Comparison of ENCODE assay signal across 11 cellular contexts in the genomic region with DNA sequence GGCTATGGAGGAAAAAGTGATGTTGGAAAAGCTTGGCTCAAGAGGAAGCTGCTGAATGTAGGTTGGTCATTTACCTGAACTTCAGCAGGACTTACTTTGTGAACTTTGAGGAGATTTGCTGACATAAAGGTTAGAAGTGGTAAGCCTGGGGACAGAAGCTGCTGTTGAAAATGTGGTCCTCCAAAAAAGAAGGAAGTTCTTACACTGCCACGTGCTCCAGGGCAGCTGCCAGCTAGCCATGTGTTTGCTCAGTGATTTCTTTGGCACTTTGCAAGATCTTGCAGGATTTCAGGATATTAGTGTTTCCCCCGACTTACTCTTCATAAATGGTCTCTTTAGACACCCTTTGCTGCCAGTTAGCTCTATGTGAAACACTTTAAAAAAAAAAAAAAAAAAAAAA. TPM values are rescaled to one million over a fixed set of nuclear protein-coding genes. Genes with fewer than 3 reads are reported as not detected.
A peak's percentile ranks its signal among the peaks of the same experiment; 100 is the strongest.
DNase-seq lines count a peak whose midpoint lies in the region; ATAC-seq and TF ChIP-seq lines count a peak whose summit lies in the region.
"Had no signal": no experiment of that assay in that cellular context is flagged by ENCODE, and none has a peak within 500 bp of the region (broad histone marks: within the 10 kb centered on the region; RNA-seq: fewer than 3 reads in every experiment).

No MANE protein-coding gene starts in this region.

- DNase-seq in Ammon's horn (ENCODE audit: low spot score) (peak; percentile 64), KBM-7 (peak; percentile 54), activated B cell treated with CpG ODN at 0.5 μM for 24 hours (no peak), medulla oblongata (ENCODE audit: extremely low spot score) (peak; percentile 69), NCI-H187 treated with DMSO at 0.1 percent for 48 hours (lab: John Stamatoyannopoulos, UW) (no peak), iPS-NIHi11 (ENCODE audit: low spot score) (no peak)
- DNase-seq: activated effector memory CD4-positive, alpha-beta T cell treated with anti-CD3 and anti-CD28 coated beads, Interleukin-2, amount 50 U/mL, for 16 hours; NCI-H1092 treated with DMSO at 0.1 percent for 48 hours had no signal

- TF ChIP-seq CTCF in activated B cell treated with CpG ODN at 0.5 μM for 24 hours (IDR thresholded peaks at IDR 0.05) = no peak

- H3K4me3 Mint-ChIP-seq in activated B cell treated with CpG ODN at 0.5 μM for 24 hours = no peak overlapping the region
- H3K4me3 Mint-ChIP-seq: mesothelial cell of epicardium had no signal

- H3K9me3 Mint-ChIP-seq in activated B cell treated with CpG ODN at 0.5 μM for 24 hours = no peaks in the 10 kb centered on the region
- H3K9me3 Mint-ChIP-seq: mesothelial cell of epicardium had no signal

- H3K27me3 Mint-ChIP-seq in activated B cell treated with CpG ODN at 0.5 μM for 24 hours = no peaks in the 10 kb centered on the region

- peak overlapping the region; percentile 25 for H3K27ac Mint-ChIP-seq in activated B cell treated with CpG ODN at 0.5 μM for 24 hours
- H3K27ac Mint-ChIP-seq: mesothelial cell of epicardium had no signal

- POLR2A ChIA-PET in activated B cell treated with CpG ODN at 0.5 μM for 24 hours (lab: Charles Lee) = interaction anchor here (5.1 kb wide), 1 partner anchor 15 kb away, joined by 55 read pairs; the partner anchor contains the start of gene DYRK2

- intact Hi-C loops in activated B cell treated with CpG ODN at 0.5 μM for 24 hours (cut with micrococcal nuclease) = loop anchor here (5.0 kb wide), 3 partner anchors 41 to 366 kb away; partner anchors contain the start of gene CAND1

- CTCF ChIA-PET in activated B cell treated with CpG ODN at 0.5 μM for 24 hours (lab: Charles Lee) = interaction anchor here (1.1 to 1.5 kb wide), 2 partner anchors 17 to 66 kb away, joined by 3 to 4 read pairs; no protein-coding TSS in a partner anchor

- peaks cover 60% of the 10 kb centered on the region for H3K4me1 Mint-ChIP-seq in activated B cell treated with CpG ODN at 0.5 μM for 24 hours

- in situ Hi-C loops in KBM-7 (cut with MboI; ENCODE audit: low pct_unique_long_range_greater_than_20kb, low sequenced_read_pairs) = no loop called here

- no peaks in the 10 kb centered on the region for H3K36me3 Mint-ChIP-seq in activated B cell treated with CpG ODN at 0.5 μM for 24 hours (ENCODE audit: low read depth)
- H3K36me3 Mint-ChIP-seq: mesothelial cell of epicardium had no signal

- no peak for ATAC-seq in activated B cell treated with CpG ODN at 0.5 μM for 24 hours (ENCODE audit: low read depth)
- ATAC-seq in GM21360 (IDR thresholded peaks at IDR 0.05; ENCODE audit: unreplicated experiment) = no peak
- ATAC-seq in GM18517 (IDR thresholded peaks at IDR 0.05; ENCODE audit: unreplicated experiment) = no peak

RNA-seq across cellular contexts. Expression of gene DYRK2, which starts 14.8 kb away (rescaled TPM):
- total RNA-seq in activated B cell treated with CpG ODN at 0.5 μM for 24 hours = 37.6 and 40.3 TPM in 2 replicates

Comparison
In these comparisons a context has a peak if more than half of its experiments do, and no peak if none do; other contexts are left out.
1. DNase-seq: peak in Ammon's horn (single experiment), KBM-7 (single experiment) and medulla oblongata (single experiment); none in activated B cell treated with CpG ODN at 0.5 μM for 24 hours (single experiment), NCI-H187 treated with DMSO at 0.1 percent for 48 hours (single experiment) and iPS-NIHi11 (single experiment).